1 cellular context compared by ENCODE assay signal in genomic region chr1:145927916-145928647, GRCh38.
TF ChIP-seq lines count a peak whose summit lies in the region.

No MANE protein-coding gene starts in this region.

TF ChIP-seq in A549, 52 proteins besides CTCF, POLR2A, EP300 and RAD21 (continued from another document):
- no peak for TF ChIP-seq PBX3 (IDR thresholded peaks at IDR 0.05)
- TF ChIP-seq HES2 (IDR thresholded peaks at IDR 0.05) = no peak
- no peak for TF ChIP-seq MAX (IDR thresholded peaks at IDR 0.05)
TF ChIP-seq in A549: peak in this region for 0.
